ENCODE assay signal across 8 cellular contexts in genomic region chr12:128644664-128645296, GRCh38.
DNase-seq lines count a peak whose midpoint lies in the region; ATAC-seq, FAIRE-seq and TF ChIP-seq lines count a peak whose summit lies in the region.

No MANE protein-coding gene starts in this region.

- FAIRE-seq in H1 (lab: Jason Lieb, UNC) (peak; percentile 84), HTR-8/SVneo (lab: Jason Lieb, UNC) (no peak)

- no peaks in the 10 kb centered on the region for H3F3A ChIP-seq in PC-9 (ENCODE audit: insufficient read depth, low read depth)
- no peaks in the 10 kb centered on the region for H3F3A ChIP-seq in smooth muscle cell (ENCODE audit: low read depth)

- H3K4me3 ChIP-seq in PC-9, result no peak overlapping the region
- no peak overlapping the region for H3K4me3 ChIP-seq in H1 (ENCODE audit: extremely low read depth in 1 of 4, insufficient read depth in 2 of 4, low read depth in 3 of 4, low read length in 4 of 4)
- no peak overlapping the region for H3K4me3 ChIP-seq in smooth muscle cell

- WGBS in H1 (ENCODE audit: extremely low coverage in 1 of 2, insufficient coverage in 1 of 2, insufficient read length in 1 of 2, insufficient replicate concordance in 2 of 2, low coverage in 1 of 2, low lambda C conversion rate in 2 of 2, missing lambda C conversion rate in 1 of 2), 2 experiments, result 46% methylated on average over 13 of the region's 15 CpGs; no CpG with 5 or more reads in 1 of the 2 experiments
- WGBS in smooth muscle cell (ENCODE audit: low lambda C conversion rate), result 50% methylated on average over 15 of the region's 15 CpGs

- H3K4ac ChIP-seq in H1 (replicated peaks; ENCODE audit: insufficient read length, low read depth, low read length), result no peak overlapping the region

- H2BK5ac ChIP-seq in H1 (ENCODE audit: low read depth, low read length), result no peak overlapping the region

- ATAC-seq in GM19397 (IDR thresholded peaks at IDR 0.05; ENCODE audit: unreplicated experiment) (peak; percentile 69), HG02840 (IDR thresholded peaks at IDR 0.05; ENCODE audit: low FRiP score, unreplicated experiment) (no peak)

- H3K9me2 ChIP-seq in PC-9 (ENCODE audit: insufficient read depth), result no peaks in the 10 kb centered on the region

- no peak overlapping the region for H3K56ac ChIP-seq in H1 (replicated peaks; ENCODE audit: insufficient read length, low read depth, low read length)

- no peak overlapping the region for H4K5ac ChIP-seq in H1 (ENCODE audit: insufficient read length, low read depth, low read length)

- H3K9ac ChIP-seq in H1 (replicated peaks in 1 of 4; ENCODE audit: extremely low read depth in 1 of 4, low read depth in 3 of 4, low read length in 3 of 4), result no peak overlapping the region
- H3K9ac ChIP-seq in smooth muscle cell (ENCODE audit: low read depth), result no peak overlapping the region

- TF ChIP-seq CTCF in PC-9 (conservative IDR thresholded peaks at IDR 0.05), result peak; percentile 70
- TF ChIP-seq CTCF in H1 (IDR thresholded peaks at IDR 0.05; ENCODE audit: control extremely low read depth in 1 of 3, insufficient read depth in 1 of 3, low read depth in 1 of 3, low read length in 3 of 3), result peak; percentile 87 to 92 (median 90)
- peak; percentile 68 for TF ChIP-seq CTCF in smooth muscle cell (IDR thresholded peaks at IDR 0.05; ENCODE audit: borderline replicate concordance, insufficient read depth, poor library complexity, severe bottlenecking)

- no peak overlapping the region for H4K8ac ChIP-seq in H1 (ENCODE audit: extremely low read depth, insufficient read depth, low read length)

- H3K23ac ChIP-seq in H1 (ENCODE audit: insufficient read length), result no peak overlapping the region

- H3K4me1 ChIP-seq in PC-9 (replicated peaks; ENCODE audit: insufficient read depth), result no peaks in the 10 kb centered on the region
- H3K4me1 ChIP-seq in H1 (replicated peaks in 1 of 4; ENCODE audit: control insufficient read depth in 3 of 4, insufficient read depth in 4 of 4, low read length in 3 of 4), result no peaks in the 10 kb centered on the region
- peaks cover 13% of the 10 kb centered on the region for H3K4me1 ChIP-seq in smooth muscle cell (ENCODE audit: low read depth)

- H3K27ac ChIP-seq in PC-9 (no peak overlapping the region), H1 (ENCODE audit: low read depth, low read length) (no peak overlapping the region), smooth muscle cell (ENCODE audit: low read depth) (no peak overlapping the region)

- no peak overlapping the region for H4K91ac ChIP-seq in H1 (replicated peaks; ENCODE audit: insufficient read length, low read length)

- no peak overlapping the region for H2BK20ac ChIP-seq in H1 (ENCODE audit: low read length)

- H3K4me2 ChIP-seq in PC-9 (no peak overlapping the region), H1 (ENCODE audit: insufficient read depth in 1 of 2, low read depth in 2 of 2, low read length in 2 of 2) (no peak overlapping the region), smooth muscle cell (no peak overlapping the region)

- no peak overlapping the region for H3K14ac ChIP-seq in H1 (ENCODE audit: insufficient read length)

- H4K20me1 ChIP-seq in PC-9 (ENCODE audit: insufficient read depth) (no peaks in the 10 kb centered on the region), H1 (replicated peaks in 1 of 2; ENCODE audit: control insufficient read depth in 1 of 2, insufficient read depth in 2 of 2, low read length in 2 of 2) (no peaks in the 10 kb centered on the region), smooth muscle cell (ENCODE audit: low read depth) (no peaks in the 10 kb centered on the region)

- no peaks in the 10 kb centered on the region for H3K79me1 ChIP-seq in H1 (ENCODE audit: low read depth, low read length)

- DNase-seq in DMS153 (lab: John Stamatoyannopoulos, UW) (peak; percentile 16), PC-9 (peak in 1 of 2 experiments; percentile 19), H1 (ENCODE audit: low read depth in 1 of 2, low spot score in 2 of 2) (peak; percentile 34 to 93), smooth muscle cell (lab: John Stamatoyannopoulos, UW; ENCODE audit: unreplicated experiment) (no peak), occipital lobe (lab: John Stamatoyannopoulos, UW) (no peak), HTR-8/SVneo (ENCODE audit: insufficient read length, low spot score) (no peak)

- H3K18ac ChIP-seq in H1 (ENCODE audit: extremely low read depth, low read length), result no peak overlapping the region

- TF ChIP-seq EP300 in H1 (IDR thresholded peaks at IDR 0.05; ENCODE audit: borderline replicate concordance in 1 of 2, low read depth in 2 of 2, low read length in 2 of 2), result no peak

- no peak for TF ChIP-seq POLR2A in H1 (IDR thresholded peaks at IDR 0.05; ENCODE audit: control extremely low read depth in 1 of 2, low read depth in 2 of 2, low read length in 2 of 2)

- intact Hi-C loops in PC-9 (cut with micrococcal nuclease; ENCODE audit: unreplicated experiment), result no loop called here

- no peak overlapping the region for H2BK120ac ChIP-seq in H1 (replicated peaks; ENCODE audit: low read depth, low read length)

- TF ChIP-seq RAD21 in H1 (IDR thresholded peaks at IDR 0.05 in 1 of 2, conservative IDR thresholded peaks at IDR 0.05 in 1 of 2; ENCODE audit: low read depth in 2 of 2, low read length in 2 of 2), result peak; percentile 88 to 92

- H2AFZ ChIP-seq in PC-9 (no peak overlapping the region), H1 (ENCODE audit: low read length) (no peak overlapping the region), smooth muscle cell (ENCODE audit: low read depth) (no peak overlapping the region)

- CTCF ChIA-PET in PC-9 (lab: Charles Lee), result interaction anchor here (0.7 kb wide), 1 partner anchor 1132 kb away, joined by 7 read pairs; no protein-coding TSS in a partner anchor
- CTCF ChIA-PET in H1 (lab: Charles Lee; ENCODE audit: partially characterized antibody), result interaction anchor here (0.6 to 3.5 kb wide), 33 partner anchors 9 to 386 kb away, joined by 3 to 25 read pairs (median 3); no protein-coding TSS in a partner anchor

- H3K9me3 ChIP-seq in PC-9 (ENCODE audit: insufficient read depth, low read depth) (no peaks in the 10 kb centered on the region), H1 (ENCODE audit: insufficient read depth in 2 of 2, low read depth in 1 of 2, low read length in 1 of 2) (no peaks in the 10 kb centered on the region), smooth muscle cell (replicated peaks; ENCODE audit: low read depth) (no peaks in the 10 kb centered on the region)

- no TSS peak for BruUV-seq in PC-9 (replicated peaks; lab: Mats Ljungman, UMichigan)

- H3K36me3 ChIP-seq in PC-9 (ENCODE audit: low read depth) (no peaks in the 10 kb centered on the region), H1 (ENCODE audit: control insufficient read depth in 2 of 4, insufficient read depth in 4 of 4, low read length in 3 of 4) (no peaks in the 10 kb centered on the region), smooth muscle cell (ENCODE audit: low read depth) (no peaks in the 10 kb centered on the region)

- H2BK12ac ChIP-seq in H1 (ENCODE audit: low read depth, low read length), result no peak overlapping the region

- H3K79me2 ChIP-seq in PC-9 (ENCODE audit: low read depth) (no peaks in the 10 kb centered on the region), H1 (ENCODE audit: control insufficient read depth in 1 of 2, insufficient read depth in 2 of 2, low read length in 2 of 2) (no peaks in the 10 kb centered on the region), smooth muscle cell (ENCODE audit: low read depth) (no peaks in the 10 kb centered on the region)

- no peaks in the 10 kb centered on the region for H3K23me2 ChIP-seq in H1 (ENCODE audit: low read depth, low read length)

- H3K27me3 ChIP-seq in PC-9 (ENCODE audit: insufficient read depth, low read depth) (peaks cover 10% of the 10 kb centered on the region), H1 (replicated peaks in 1 of 4; ENCODE audit: control insufficient read depth in 3 of 4, extremely low read depth in 1 of 4, insufficient read depth in 3 of 4, low read length in 3 of 4) (no peaks in the 10 kb centered on the region), smooth muscle cell (ENCODE audit: low read depth) (no peaks in the 10 kb centered on the region)

- no peak overlapping the region for H2BK15ac ChIP-seq in H1 (ENCODE audit: low read length)

- POLR2A ChIA-PET in PC-9 (lab: Charles Lee; ENCODE audit: unreplicated experiment), result no interaction called here
- POLR2A ChIA-PET in H1 (lab: Charles Lee; ENCODE audit: partially characterized antibody), result no interaction called here

- H2AK5ac ChIP-seq in H1 (ENCODE audit: low read depth, low read length), result no peak overlapping the region

TF ChIP-seq in H1, 55 proteins besides CTCF, POLR2A, EP300 and RAD21:
- no peak for TF ChIP-seq SIX5 (IDR thresholded peaks at IDR 0.05; ENCODE audit: low read depth, low read length)
- TF ChIP-seq CREB1 (IDR thresholded peaks at IDR 0.05), result 0 out of 2 replicates have a peak, but pooled peaks have one; percentile 37

Comparison
In these comparisons a context has a peak if more than half of its experiments do, and no peak if none do; other contexts are left out.
1. DNase-seq: peak in DMS153 (single experiment) and H1 (2 of 2); none in smooth muscle cell (single experiment), occipital lobe (single experiment) and HTR-8/SVneo (single experiment).
2. Peak in every context shown above with its lines, with median percentiles within 50 percentile points of each other: CTCF ChIP-seq.